ENCODE assay signal across 8 cellular contexts in genomic region chr3:50299638-50299928, GRCh38. TPM values are rescaled to one million over a fixed set of nuclear protein-coding genes. Genes with fewer than 3 reads are reported as not detected.
DNase-seq lines count a peak whose midpoint lies in the region; ATAC-seq and TF ChIP-seq lines count a peak whose summit lies in the region.

No MANE protein-coding gene starts in this region.

- H3K27ac ChIP-seq in HCT116 (ENCODE audit: low read depth, low read length) (peak overlapping the region; percentile 73), right cardiac atrium (ENCODE audit: low read length) (peak overlapping the region; percentile 91), spleen (peak overlapping the region; percentile 31 to 98 (median 94))

- TF ChIP-seq RAD21 in HCT116 (IDR thresholded peaks at IDR 0.05; ENCODE audit: low read depth), result no peak

- H3K4me3 Mint-ChIP-seq in activated CD4-positive, alpha-beta memory T cell treated with anti-CD3 and anti-CD28 coated beads, Interleukin-2, amount 10 ng/mL, durations not matched to agents 7 days and 5 days, result peak overlapping the region; percentile 99

- H2AFZ ChIP-seq in HCT116 (ENCODE audit: low read depth, low read length, poor library complexity, severe bottlenecking), result no peak overlapping the region

- 0% methylated on average over 12 of the region's 12 CpGs for WGBS in right cardiac atrium
- WGBS in spleen, 5 donors, result 1 to 3% (median 2%) methylated on average over 4 to 12 of the region's 12 CpGs

- TF ChIP-seq POLR2A in HCT116 (IDR thresholded peaks at IDR 0.05; ENCODE audit: borderline replicate concordance, extremely low read depth, insufficient read depth, insufficient read length), result no peak
- TF ChIP-seq POLR2A in spleen (IDR thresholded peaks at IDR 0.05), result peak in 1 of 3 donors; percentile 23

- peak overlapping the region; percentile 100 for H3K27ac Mint-ChIP-seq in activated CD4-positive, alpha-beta memory T cell treated with anti-CD3 and anti-CD28 coated beads, Interleukin-2, amount 10 ng/mL, durations not matched to agents 7 days and 5 days

- in situ Hi-C loops in GM13976 (cut with MboI; ENCODE audit: low sequenced_read_pairs, unreplicated experiment), result no loop called here

- H3K4me1 ChIP-seq in HCT116 (ENCODE audit: control insufficient read depth in 1 of 2, insufficient read depth in 2 of 2, low read length in 2 of 2), result peaks cover 21 to 49% of the 10 kb centered on the region in 2 experiments
- peaks cover 10% of the 10 kb centered on the region for H3K4me1 ChIP-seq in right cardiac atrium (ENCODE audit: control insufficient read depth, insufficient read depth, low read length)
- peaks cover 18 to 69% (median 44%) of the 10 kb centered on the region in 6 donors for H3K4me1 ChIP-seq in spleen

- no peaks in the 10 kb centered on the region for H3K9me3 Mint-ChIP-seq in activated CD4-positive, alpha-beta memory T cell treated with anti-CD3 and anti-CD28 coated beads, Interleukin-2, amount 10 ng/mL, durations not matched to agents 7 days and 5 days

- ATAC-seq in HCT116, result no peak
- ATAC-seq in right cardiac atrium, result no peak
- ATAC-seq in GM18868 (IDR thresholded peaks at IDR 0.05; ENCODE audit: unreplicated experiment), result no peak

- H3K36me3 ChIP-seq in HCT116 (ENCODE audit: control insufficient read depth in 1 of 2, insufficient read depth in 2 of 2, low read length in 2 of 2), result no peaks in the 10 kb centered on the region
- peaks cover 0 to 10% (median 0%) of the 10 kb centered on the region in 6 donors for H3K36me3 ChIP-seq in spleen

- H3K4me2 ChIP-seq in HCT116 (ENCODE audit: low read length), result peak overlapping the region; percentile 97

- peak overlapping the region; percentile 48 to 92 for H3K4me3 ChIP-seq in HCT116 (replicated peaks in 1 of 2; ENCODE audit: low read depth in 1 of 2, low read length in 2 of 2)
- H3K4me3 ChIP-seq in right cardiac atrium (ENCODE audit: low read length), result peak overlapping the region; percentile 30
- peak overlapping the region in 7 of 8 donors; percentile 27 to 90 (median 61) for H3K4me3 ChIP-seq in spleen

- H3K27me3 Mint-ChIP-seq in activated CD4-positive, alpha-beta memory T cell treated with anti-CD3 and anti-CD28 coated beads, Interleukin-2, amount 10 ng/mL, durations not matched to agents 7 days and 5 days, result no peaks in the 10 kb centered on the region

- intact Hi-C loops in HCT116 (cut with micrococcal nuclease), result no loop called here
- intact Hi-C loops in right cardiac atrium (cut with DNase I), result no loop called here
- intact Hi-C loops in spleen (cut with DNase I; ENCODE audit: low total_unique reads), result no loop called here

- POLR2A ChIA-PET in HCT116 (lab: Charles Lee), result interaction anchor here (0.6 to 2.0 kb wide), 10 partner anchors 16 to 105 kb away, joined by 3 to 12 read pairs (median 4); partner anchors contain the start of genes GNAI2, RASSF1 and TUSC2
- POLR2A ChIA-PET in activated CD4-positive, alpha-beta memory T cell treated with anti-CD3 and anti-CD28 coated beads, Interleukin-2, amount 10 ng/mL, durations not matched to agents 7 days and 5 days (lab: Charles Lee), result interaction anchor here (0.6 to 6.3 kb wide), 18 partner anchors 8 to 311 kb away, joined by 3 to 150 read pairs (median 5); partner anchors contain the start of genes CYB561D2, GNAI2, IFRD2 and NPRL2

- no TSS peak for BruUV-seq in HCT116 (replicated peaks; lab: Mats Ljungman, UMichigan)

- peak overlapping the region; percentile 72 for H3K9ac ChIP-seq in HCT116 (ENCODE audit: low read length)

- no peaks in the 10 kb centered on the region for H4K20me1 ChIP-seq in HCT116 (ENCODE audit: insufficient read depth)

- H3K79me2 ChIP-seq in HCT116 (ENCODE audit: insufficient read depth, low read length), result peaks cover 3% of the 10 kb centered on the region; the same call in 1 of the 2 replicates

- no peaks in the 10 kb centered on the region for H3K27me3 ChIP-seq in HCT116 (ENCODE audit: insufficient read depth, low read length)
- H3K27me3 ChIP-seq in right cardiac atrium (ENCODE audit: control insufficient read depth, insufficient read depth), result no peaks in the 10 kb centered on the region
- H3K27me3 ChIP-seq in spleen (replicated peaks in 1 of 7), result no peaks in the 10 kb centered on the region

- peaks cover 10% of the 10 kb centered on the region for H3K36me3 Mint-ChIP-seq in activated CD4-positive, alpha-beta memory T cell treated with anti-CD3 and anti-CD28 coated beads, Interleukin-2, amount 10 ng/mL, durations not matched to agents 7 days and 5 days (ENCODE audit: low read depth)

- CTCF ChIA-PET in HCT116 (lab: Charles Lee), result interaction anchor here (0.9 to 1.4 kb wide), 8 partner anchors 18 to 71 kb away, joined by 3 to 9 read pairs (median 5); partner anchors contain the start of gene TUSC2
- CTCF ChIA-PET in activated CD4-positive, alpha-beta memory T cell treated with anti-CD3 and anti-CD28 coated beads, Interleukin-2, amount 10 ng/mL, durations not matched to agents 7 days and 5 days (lab: Charles Lee), result interaction anchor here (0.6 to 4.2 kb wide), 19 partner anchors 10 to 232 kb away, joined by 3 to 82 read pairs (median 5); partner anchors contain the start of genes CYB561D2, HYAL2, LSMEM2 and RASSF1

- H3K9me2 ChIP-seq in HCT116 (ENCODE audit: insufficient read depth), result no peaks in the 10 kb centered on the region

- RAD21 ChIA-PET in HCT116 (lab: Charles Lee; ENCODE audit: low non-redundant PET in 1 of 2, low total read pairs in 2 of 2, uncharacterized antibody in 2 of 2, unreplicated experiment in 2 of 2), result interaction anchor here (0.5 to 1.3 kb wide), 8 partner anchors 13 to 1178 kb away, joined by 3 to 5 read pairs (median 4); no protein-coding TSS in a partner anchor

- peaks cover 38% of the 10 kb centered on the region for H3K4me1 Mint-ChIP-seq in activated CD4-positive, alpha-beta memory T cell treated with anti-CD3 and anti-CD28 coated beads, Interleukin-2, amount 10 ng/mL, durations not matched to agents 7 days and 5 days

- DNase-seq in HCT116 (ENCODE audit: low read depth, low spot score) (no peak), right cardiac atrium (no peak), spleen (no peak), GM13976 (ENCODE audit: low spot score) (no peak)
- no peak for DNase-seq in activated CD4-positive, alpha-beta memory T cell treated with anti-CD3 and anti-CD28 coated beads, Interleukin-2, amount 10 ng/mL, durations not matched to agents 7 days and 5 days
- DNase-seq in stimulated activated CD8-positive, alpha-beta memory T cell treated with anti-CD3 and anti-CD28 coated beads, Interleukin-4, amount 100 ng/mL, for 48 hours, result no peak
- DNase-seq in stimulated activated naive CD4-positive, alpha-beta T cell treated with Interleukin-2 at 50 U/mL for 16 hours (lab: John Stamatoyannopoulos, UW), result no peak

- no peak for TF ChIP-seq CTCF in HCT116 (IDR thresholded peaks at IDR 0.05 in 2 of 3, conservative IDR thresholded peaks at IDR 0.05 in 1 of 3; ENCODE audit: borderline replicate concordance in 1 of 3, insufficient read depth in 1 of 3, low read depth in 2 of 3, low read length in 2 of 3)
- no peak for TF ChIP-seq CTCF in spleen (IDR thresholded peaks at IDR 0.05 in 8 of 11, conservative IDR thresholded peaks at IDR 0.05 in 3 of 11)
- no peak for TF ChIP-seq CTCF in GM13976 (IDR thresholded peaks at IDR 0.05; ENCODE audit: borderline replicate concordance, control extremely low read depth, extremely low read depth, insufficient read depth, missing control alignments)

- H3K9me3 ChIP-seq in HCT116 (ENCODE audit: control insufficient read depth in 1 of 2, insufficient read depth in 1 of 2, low read depth in 1 of 2, low read length in 2 of 2) (no peaks in the 10 kb centered on the region), right cardiac atrium (ENCODE audit: control insufficient read depth, low read length) (no peaks in the 10 kb centered on the region), spleen (no peaks in the 10 kb centered on the region)

TF ChIP-seq in HCT116, 20 proteins besides CTCF, POLR2A, EP300 and RAD21 (continues in another document):
- TF ChIP-seq EZH2phosphoT487 (IDR thresholded peaks at IDR 0.05; ENCODE audit: borderline replicate concordance) (no peak), CEBPB (IDR thresholded peaks at IDR 0.05; ENCODE audit: low read depth) (no peak)

RNA-seq across cellular contexts. Expression of gene HYAL3, which starts 0.4 kb away (rescaled TPM):
- total RNA-seq in HCT116 (2021; ENCODE audit: unreplicated experiment) (10.3 TPM), right cardiac atrium (1 to 10 TPM; 1.1 to 2.4 (median 1.7) TPM), spleen (1 to 10 TPM in 6 of 7 donors, under 1 TPM in 1; 0.73 to 3.8 (median 2.7) TPM)
- polyA plus RNA-seq in HCT116 (2012), result 4.6 and 6.5 TPM in 2 replicates
- 10 to 100 TPM; 13.2 to 13.9 TPM for total RNA-seq in activated CD4-positive, alpha-beta memory T cell treated with anti-CD3 and anti-CD28 coated beads, Interleukin-2, amount 10 ng/mL, durations not matched to agents 7 days and 5 days
- polyA plus RNA-seq in right cardiac atrium (2.9 TPM), spleen (1 to 10 TPM; 1.4 to 2.4 (median 2.1) TPM)

RNA-seq across cellular contexts. Expression of gene NAA80, which starts 0.4 kb away (rescaled TPM):
- total RNA-seq in HCT116 (2021; ENCODE audit: unreplicated experiment), result 21.3 TPM
- polyA plus RNA-seq in HCT116 (2012), result 27.0 and 31.4 TPM in 2 replicates
- 10 to 100 TPM; 41.5 to 49.4 TPM for total RNA-seq in activated CD4-positive, alpha-beta memory T cell treated with anti-CD3 and anti-CD28 coated beads, Interleukin-2, amount 10 ng/mL, durations not matched to agents 7 days and 5 days
- 10 to 100 TPM in 1 of 4 donors, 1 to 10 TPM in 3; 8.1 to 11.5 (median 8.7) TPM for total RNA-seq in right cardiac atrium
- polyA plus RNA-seq in right cardiac atrium, result 11.3 TPM
- 10 to 100 TPM in 6 of 7 donors, 1 to 10 TPM in 1; 7.8 to 15.1 (median 11.8) TPM for total RNA-seq in spleen
- polyA plus RNA-seq in spleen, result 10 to 100 TPM; 12.4 to 15.5 (median 15.2) TPM

RNA-seq across cellular contexts. Expression of gene HYAL1, which starts 3.8 kb away (rescaled TPM):
- total RNA-seq in HCT116 (2021; ENCODE audit: unreplicated experiment) (6.1 TPM), right cardiac atrium (10 to 100 TPM; 17.8 to 33.7 (median 26.8) TPM), spleen (100 to 1,000 TPM in 5 of 7 donors, 10 to 100 TPM in 2; 46.8 to 172 (median 122) TPM)
- polyA plus RNA-seq in HCT116 (2012), result 11.9 and 12.5 TPM in 2 replicates
- under 1 TPM; 0.28 to 0.35 TPM for total RNA-seq in activated CD4-positive, alpha-beta memory T cell treated with anti-CD3 and anti-CD28 coated beads, Interleukin-2, amount 10 ng/mL, durations not matched to agents 7 days and 5 days
- polyA plus RNA-seq in right cardiac atrium (25.4 TPM), spleen (10 to 100 TPM; 18.2 to 49.4 (median 46.6) TPM)

RNA-seq across cellular contexts. Expression of gene IFRD2, which starts 7.4 kb away (rescaled TPM):
- total RNA-seq in HCT116 (2021; ENCODE audit: unreplicated experiment), result 146 TPM
- polyA plus RNA-seq in HCT116 (2012), result 101 and 103 TPM in 2 replicates
- 10 to 100 TPM; 40.6 to 45.0 TPM for total RNA-seq in activated CD4-positive, alpha-beta memory T cell treated with anti-CD3 and anti-CD28 coated beads, Interleukin-2, amount 10 ng/mL, durations not matched to agents 7 days and 5 days
- total RNA-seq in right cardiac atrium, result 10 to 100 TPM; 51.0 to 67.6 (median 56.9) TPM
- polyA plus RNA-seq in right cardiac atrium, result 50.9 TPM
- 10 to 100 TPM; 40.2 to 67.6 (median 48.0) TPM for total RNA-seq in spleen
- 10 to 100 TPM; 58.4 to 76.7 (median 74.8) TPM for polyA plus RNA-seq in spleen

RNA-seq across cellular contexts. Expression of gene LSMEM2, which starts 20.7 kb away (rescaled TPM):
- not detected for total RNA-seq in HCT116 (2021; ENCODE audit: unreplicated experiment)
- 0.18 and 0.41 TPM in 2 replicates for polyA plus RNA-seq in HCT116 (2012)
- total RNA-seq in activated CD4-positive, alpha-beta memory T cell treated with anti-CD3 and anti-CD28 coated beads, Interleukin-2, amount 10 ng/mL, durations not matched to agents 7 days and 5 days, result not detected
- 10 to 100 TPM in 2 of 4 donors, 1 to 10 TPM in 2; 1.4 to 15.7 (median 8.0) TPM for total RNA-seq in right cardiac atrium
- polyA plus RNA-seq in right cardiac atrium, result 14.6 TPM
- under 1 TPM in 1 of 7 donors, not detected in 6; 0.46 TPM for total RNA-seq in spleen
- polyA plus RNA-seq in spleen, result under 1 TPM; 0.06 to 0.29 (median 0.20) TPM
